Comparison of ENCODE assay signal across 25 cellular contexts in the genomic region with DNA sequence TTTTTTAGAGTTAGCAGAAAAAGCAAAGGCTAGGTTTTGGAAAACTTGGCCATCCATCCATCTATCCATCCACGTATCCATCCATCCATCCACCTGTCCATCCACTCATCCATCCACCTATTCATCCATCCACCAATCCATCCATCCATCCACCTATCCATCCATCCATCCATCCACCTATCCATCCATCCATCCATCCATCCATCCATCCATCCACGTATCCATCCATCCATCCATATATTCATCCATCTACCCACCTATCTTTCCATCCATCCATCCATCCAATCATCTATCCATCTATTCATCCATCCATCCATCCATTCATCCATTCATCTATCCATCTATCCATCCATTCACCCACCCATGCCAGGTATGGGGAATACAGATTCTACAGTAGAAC.
"Had no signal": no experiment of that assay in that cellular context is flagged by ENCODE, and none has a peak within 500 bp of the region (broad histone marks: within the 10 kb centered on the region; RNA-seq: fewer than 3 reads in every experiment).

No MANE protein-coding gene starts in this region.

- H3K4me3 ChIP-seq: colonic mucosa, esophagus squamous epithelium, gastrocnemius medialis, heart right ventricle, left lung, lower lobe of right lung had no signal

- ATAC-seq: effector memory CD8-positive, alpha-beta T cell; esophagus mucosa; gastrocnemius medialis; heart right ventricle; left cardiac atrium; left lung; left ventricle myocardium superior; lower lobe of right lung had no signal

- H3K27ac ChIP-seq: colonic mucosa, epithelial cell of prostate, gastrocnemius medialis, heart right ventricle, left lung, lower lobe of right lung had no signal

- FAIRE-seq: endometrium, islet of Langerhans, keratinocyte had no signal

- H3K4me1 ChIP-seq: lower lobe of right lung had no signal

- H3K27ac Mint-ChIP-seq: dendritic cell treated with granulocyte-macrophage colony-stimulating factor and Interleukin-4, amounts not matched to agents 40 ng/mL and 50 ng/mL, for 4 days; effector memory CD8-positive, alpha-beta T cell; endodermal cell had no signal

- H3K4me3 Mint-ChIP-seq: dendritic cell treated with granulocyte-macrophage colony-stimulating factor and Interleukin-4, amounts not matched to agents 40 ng/mL and 50 ng/mL, for 4 days; effector memory CD8-positive, alpha-beta T cell; endodermal cell had no signal

- H3K9me3 ChIP-seq: colonic mucosa, esophagus squamous epithelium, gastrocnemius medialis, heart right ventricle, left lung, lower lobe of right lung had no signal

- H3K9me3 Mint-ChIP-seq: dendritic cell treated with granulocyte-macrophage colony-stimulating factor and Interleukin-4, amounts not matched to agents 40 ng/mL and 50 ng/mL, for 4 days; effector memory CD8-positive, alpha-beta T cell; endodermal cell had no signal

- H3K36me3 ChIP-seq: colonic mucosa, esophagus squamous epithelium, gastrocnemius medialis, heart right ventricle, left lung, lower lobe of right lung had no signal

- DNase-seq: colonic mucosa; cortex of kidney; effector CD8-positive, alpha-beta T cell; effector memory CD8-positive, alpha-beta T cell; erythroblast; esophagus squamous epithelium; foreskin fibroblast; foreskin melanocyte; gastrocnemius medialis; glutamatergic neuron; head of caudate nucleus; heart right ventricle; hippocampal formation; left cardiac atrium; left lung; left ventricle myocardium superior; lower lobe of right lung; midbrain had no signal
